Comparison of ENCODE assay signal across 13 cellular contexts in the genomic region with DNA sequence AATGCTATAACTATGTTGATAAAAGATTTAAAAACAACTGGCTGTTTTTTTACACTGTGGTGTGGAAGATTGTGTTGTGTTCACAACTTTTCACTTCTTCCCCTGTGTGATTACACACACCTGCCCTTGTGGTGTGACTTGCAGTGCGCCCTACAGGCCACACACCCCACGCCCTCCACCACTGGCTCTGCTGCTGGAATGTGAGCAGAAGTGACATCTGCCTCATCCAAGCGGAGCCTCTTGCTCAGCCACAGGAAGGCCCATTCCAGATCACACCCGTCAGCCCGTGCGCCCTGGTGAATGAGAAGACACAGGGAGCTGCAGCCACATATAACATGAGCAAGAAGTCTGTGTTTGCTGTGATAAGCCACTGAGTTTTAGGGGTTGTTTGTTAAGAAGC. TPM values are rescaled to one million over a fixed set of nuclear protein-coding genes. Genes with fewer than 3 reads are reported as not detected.
DNase-seq lines count a peak whose midpoint lies in the region; ATAC-seq and TF ChIP-seq lines count a peak whose summit lies in the region.
"Had no signal": no experiment of that assay in that cellular context is flagged by ENCODE, and none has a peak within 500 bp of the region (broad histone marks: within the 10 kb centered on the region; RNA-seq: fewer than 3 reads in every experiment).

No MANE protein-coding gene starts in this region.

- H3K56ac ChIP-seq in IMR-90 (ENCODE audit: extremely low read depth, insufficient read depth, low read length) (no peak overlapping the region), mesendoderm (ENCODE audit: low read length) (no peak overlapping the region)

- no peak for DNase-seq in CD4-positive, CD25-positive, alpha-beta regulatory T cell
- DNase-seq in IMR-90 (no peak), mesendoderm (peak; percentile 61), foreskin keratinocyte (no peak), progenitor cell of endocrine pancreas (ENCODE audit: low spot score, unreplicated experiment) (no peak), Calu3 (no peak)
- DNase-seq in activated CD4-positive, alpha-beta memory T cell treated with anti-CD3 and anti-CD28 coated beads for 36 hours, result peak; percentile 33
- DNase-seq: stimulated activated CD4-positive, alpha-beta T cell treated with anti-CD3 and anti-CD28 coated beads, Interleukin-2, amount 100 ng/mL, for 48 hours had no signal

- H3K79me1 ChIP-seq in IMR-90 (ENCODE audit: low read depth in 1 of 2, low read length in 2 of 2) (no peaks in the 10 kb centered on the region), mesendoderm (ENCODE audit: low read length) (no peaks in the 10 kb centered on the region)

- H2AFZ ChIP-seq in IMR-90 (replicated peaks; ENCODE audit: low read length, poor library complexity), result peak overlapping the region; percentile 38

- H3K4me1 ChIP-seq in CD4-positive, CD25-positive, alpha-beta regulatory T cell (ENCODE audit: control insufficient read depth, insufficient read depth, low read length, poor library complexity, severe bottlenecking), result peaks cover 18% of the 10 kb centered on the region
- H3K4me1 ChIP-seq in IMR-90 (ENCODE audit: control insufficient read depth, insufficient read depth, low read length) (no peaks in the 10 kb centered on the region), mesendoderm (ENCODE audit: control insufficient read depth, low read depth, low read length) (peaks cover 9% of the 10 kb centered on the region), foreskin keratinocyte (no peaks in the 10 kb centered on the region)

- no peak overlapping the region for H2BK20ac ChIP-seq in IMR-90 (ENCODE audit: low read depth, low read length)

- no peak overlapping the region for H3K18ac ChIP-seq in IMR-90 (ENCODE audit: low read depth, low read length)
- no peak overlapping the region for H3K18ac ChIP-seq in mesendoderm (ENCODE audit: low read length)

- H2AK9ac ChIP-seq in IMR-90 (replicated peaks; ENCODE audit: low read depth, low read length, poor library complexity), result no peak overlapping the region

- no peaks in the 10 kb centered on the region for H3K9me1 ChIP-seq in IMR-90 (ENCODE audit: insufficient read depth, low read length)

- H3K9me3 Mint-ChIP-seq in CD4-positive, CD25-positive, alpha-beta regulatory T cell, result peaks cover 0 to 1% (median 0%) of the 10 kb centered on the region in 7 donors
- H3K9me3 Mint-ChIP-seq in activated CD4-positive, alpha-beta memory T cell treated with anti-CD3 and anti-CD28 coated beads for 36 hours, result no peaks in the 10 kb centered on the region
- H3K9me3 Mint-ChIP-seq in progenitor cell of endocrine pancreas (ENCODE audit: low read depth), result no peaks in the 10 kb centered on the region
- H3K9me3 Mint-ChIP-seq in Calu3 (ENCODE audit: low read depth, unreplicated experiment), result no peaks in the 10 kb centered on the region
- H3K9me3 Mint-ChIP-seq: stimulated activated memory B cell treated with anti-CD40 and anti-IgM and Interleukin-4, amounts not matched to agents 10 μg/mL and 1 μg/mL and 100 μg/mL, for 72 hours had no signal

- no CpG with 5 or more reads among the region's 6 CpGs for whole genome bisulfite sequencing in IMR-90 (ENCODE audit: extremely low coverage in 2 of 2, insufficient read length in 1 of 2), 2 experiments
- WGBS in mesendoderm (ENCODE audit: extremely low coverage, insufficient coverage, low lambda C conversion rate), result no CpG with 5 or more reads among the region's 6 CpGs

- H2BK15ac ChIP-seq in IMR-90 (ENCODE audit: low read depth, low read length) (no peak overlapping the region), mesendoderm (replicated peaks; ENCODE audit: low read depth) (no peak overlapping the region)

- H4K5ac ChIP-seq in IMR-90 (ENCODE audit: low read depth, low read length) (no peak overlapping the region), mesendoderm (ENCODE audit: low read length) (no peak overlapping the region)

- no peak overlapping the region for H3K9ac ChIP-seq in IMR-90 (ENCODE audit: low read depth, low read length)
- H3K9ac ChIP-seq in mesendoderm (ENCODE audit: low read length), result no peak overlapping the region

- H2AK5ac ChIP-seq in IMR-90 (ENCODE audit: low read depth, low read length) (no peak overlapping the region), mesendoderm (ENCODE audit: low read length) (no peak overlapping the region)

- H3K27ac ChIP-seq in CD4-positive, CD25-positive, alpha-beta regulatory T cell (ENCODE audit: insufficient read depth, low read length, poor library complexity, severe bottlenecking), result no peak overlapping the region
- no peak overlapping the region for H3K27ac ChIP-seq in IMR-90 (ENCODE audit: insufficient read depth, low read length)
- H3K27ac ChIP-seq in mesendoderm (ENCODE audit: low read depth, low read length), result no peak overlapping the region
- no peak overlapping the region for H3K27ac ChIP-seq in foreskin keratinocyte
- H3K27ac ChIP-seq: psoas muscle had no signal

- no peaks in the 10 kb centered on the region for H3K36me3 Mint-ChIP-seq in CD4-positive, CD25-positive, alpha-beta regulatory T cell
- H3K36me3 Mint-ChIP-seq in activated CD4-positive, alpha-beta memory T cell treated with anti-CD3 and anti-CD28 coated beads for 36 hours, result no peaks in the 10 kb centered on the region
- H3K36me3 Mint-ChIP-seq in progenitor cell of endocrine pancreas (ENCODE audit: insufficient read depth) (no peaks in the 10 kb centered on the region), Calu3 (ENCODE audit: insufficient read depth, unreplicated experiment) (no peaks in the 10 kb centered on the region)

- no peaks in the 10 kb centered on the region for H4K20me1 ChIP-seq in IMR-90 (ENCODE audit: insufficient read depth, low read length)

- dilution Hi-C loops in IMR-90 (cut with HindIII; ENCODE audit: low sequenced_read_pairs, unreplicated experiment), result no loop called here

- peak in 1 of 2 donors; percentile 30 for ATAC-seq in CD4-positive, CD25-positive, alpha-beta regulatory T cell (ENCODE audit: low read depth in 2 of 2)
- no peak for ATAC-seq in IMR-90 (ENCODE audit: low read depth)
- no peak for ATAC-seq in foreskin keratinocyte
- no peak for ATAC-seq in GM18868 (IDR thresholded peaks at IDR 0.05; ENCODE audit: unreplicated experiment)

- H3K27me3 Mint-ChIP-seq in CD4-positive, CD25-positive, alpha-beta regulatory T cell, result no peaks in the 10 kb centered on the region
- peaks cover 16% of the 10 kb centered on the region for H3K27me3 Mint-ChIP-seq in activated CD4-positive, alpha-beta memory T cell treated with anti-CD3 and anti-CD28 coated beads for 36 hours
- H3K27me3 Mint-ChIP-seq in progenitor cell of endocrine pancreas (peaks cover 30% of the 10 kb centered on the region), Calu3 (ENCODE audit: unreplicated experiment) (peaks cover 60% of the 10 kb centered on the region)
- H3K27me3 Mint-ChIP-seq: stimulated activated memory B cell treated with anti-CD40 and anti-IgM and Interleukin-4, amounts not matched to agents 10 μg/mL and 1 μg/mL and 100 μg/mL, for 72 hours had no signal

- no TSS peak for BruUV-seq in IMR-90 (replicated peaks; lab: Mats Ljungman, UMichigan)
- BruUV-seq in Calu3 (replicated peaks; lab: Mats Ljungman, UMichigan), result no TSS peak

- H3K9me3 ChIP-seq in CD4-positive, CD25-positive, alpha-beta regulatory T cell (ENCODE audit: control insufficient read depth in 2 of 2, low read length in 2 of 2), result no peaks in the 10 kb centered on the region
- H3K9me3 ChIP-seq in IMR-90 (ENCODE audit: control insufficient read depth, insufficient read depth, low read length), result no peaks in the 10 kb centered on the region
- H3K9me3 ChIP-seq: psoas muscle had no signal

- H4K8ac ChIP-seq in IMR-90 (ENCODE audit: low read depth in 2 of 2, low read length in 2 of 2) (no peak overlapping the region), mesendoderm (ENCODE audit: low read depth, low read length) (no peak overlapping the region)

- H3K4me2 ChIP-seq in IMR-90 (ENCODE audit: low read depth, low read length) (no peak overlapping the region), mesendoderm (ENCODE audit: low read length) (no peak overlapping the region)

- TF ChIP-seq CTCF in IMR-90 (conservative IDR thresholded peaks at IDR 0.05; ENCODE audit: low read depth, low read length) (no peak), foreskin keratinocyte (conservative IDR thresholded peaks at IDR 0.05) (no peak), progenitor cell of endocrine pancreas (IDR thresholded peaks at IDR 0.05; ENCODE audit: unreplicated experiment) (no peak), Calu3 (IDR thresholded peaks at IDR 0.05; ENCODE audit: unreplicated experiment) (no peak)

- H4K91ac ChIP-seq in IMR-90 (ENCODE audit: insufficient read depth, low read depth, low read length), result no peak overlapping the region

- no peaks in the 10 kb centered on the region for H3K79me2 ChIP-seq in mesendoderm (ENCODE audit: control insufficient read depth, insufficient read depth, low read length)

- in situ Hi-C loops in IMR-90 (cut with MboI; ENCODE audit: low sequenced_read_pairs), result no loop called here

- CTCF ChIA-PET in IMR-90 (lab: Yijun Ruan, JAX), result interaction anchor here (1.3 to 1.5 kb wide), 2 partner anchors 9 to 13 kb away, joined by 3 to 4 read pairs; no protein-coding TSS in a partner anchor
- CTCF ChIA-PET in activated CD4-positive, alpha-beta memory T cell treated with anti-CD3 and anti-CD28 coated beads for 36 hours (lab: Charles Lee), result interaction anchor here (1.6 to 4.8 kb wide), 2 partner anchors 10 to 67 kb away, joined by 8 to 52 read pairs; a partner anchor contains a TSS
- CTCF ChIA-PET in Calu3 (lab: Charles Lee), result interaction anchor here (1.2 kb wide), 1 partner anchor 26 kb away, joined by 3 read pairs; no protein-coding TSS in a partner anchor

- no peak for TF ChIP-seq RAD21 in IMR-90 (IDR thresholded peaks at IDR 0.05; ENCODE audit: low read length)

- POLR2A ChIA-PET in IMR-90 (lab: Charles Lee; ENCODE audit: unreplicated experiment), result no interaction called here
- POLR2A ChIA-PET in activated CD4-positive, alpha-beta memory T cell treated with anti-CD3 and anti-CD28 coated beads for 36 hours (lab: Charles Lee), result interaction anchor here (1.1 to 3.8 kb wide), 4 partner anchors 9 to 99 kb away, joined by 3 to 38 read pairs (median 6); a partner anchor contains a TSS

- no peak for TF ChIP-seq POLR2A in IMR-90 (IDR thresholded peaks at IDR 0.05; ENCODE audit: low read depth, low read length)

- intact Hi-C loops in IMR-90 (cut with micrococcal nuclease) (no loop called here), Calu3 (cut with micrococcal nuclease; ENCODE audit: unreplicated experiment) (no loop called here)
- intact Hi-C loops in activated CD4-positive, alpha-beta memory T cell treated with anti-CD3 and anti-CD28 coated beads for 36 hours (cut with micrococcal nuclease), result loop anchor here (1.0 to 2.0 kb wide), 3 partner anchors 9 to 80 kb away; a partner anchor contains a TSS

- peak overlapping the region in 2 of 3 donors; percentile 1 to 80 for H3K27ac Mint-ChIP-seq in CD4-positive, CD25-positive, alpha-beta regulatory T cell
- no peak overlapping the region for H3K27ac Mint-ChIP-seq in activated CD4-positive, alpha-beta memory T cell treated with anti-CD3 and anti-CD28 coated beads for 36 hours
- no peak overlapping the region for H3K27ac Mint-ChIP-seq in progenitor cell of endocrine pancreas
- no peak overlapping the region for H3K27ac Mint-ChIP-seq in Calu3 (ENCODE audit: unreplicated experiment)
- H3K27ac Mint-ChIP-seq: stimulated activated memory B cell treated with anti-CD40 and anti-IgM and Interleukin-4, amounts not matched to agents 10 μg/mL and 1 μg/mL and 100 μg/mL, for 72 hours had no signal

- H3K4ac ChIP-seq in IMR-90 (ENCODE audit: low read depth, low read length) (no peak overlapping the region), mesendoderm (ENCODE audit: low read depth, low read length) (no peak overlapping the region)

- H3K14ac ChIP-seq in IMR-90 (replicated peaks; ENCODE audit: low read depth, low read length), result no peak overlapping the region

- H3K4me3 ChIP-seq in CD4-positive, CD25-positive, alpha-beta regulatory T cell (ENCODE audit: low read depth, low read length), result peak overlapping the region; percentile 29
- no peak overlapping the region for H3K4me3 ChIP-seq in IMR-90 (ENCODE audit: insufficient read depth, low read depth, low read length)
- no peak overlapping the region for H3K4me3 ChIP-seq in mesendoderm (ENCODE audit: low read length)
- H3K4me3 ChIP-seq: psoas muscle had no signal

- H3K27me3 ChIP-seq in CD4-positive, CD25-positive, alpha-beta regulatory T cell (ENCODE audit: control insufficient read depth, insufficient read depth, low read length), result no peaks in the 10 kb centered on the region
- H3K27me3 ChIP-seq in IMR-90 (ENCODE audit: control insufficient read depth, insufficient read depth, low read length), result peaks cover 48% of the 10 kb centered on the region
- H3K27me3 ChIP-seq in mesendoderm (ENCODE audit: insufficient read depth, low read length, poor library complexity), result no peaks in the 10 kb centered on the region
- H3K27me3 ChIP-seq in foreskin keratinocyte, result peaks cover 51% of the 10 kb centered on the region

- H3K4me1 Mint-ChIP-seq in CD4-positive, CD25-positive, alpha-beta regulatory T cell, result peaks cover 10 to 43% (median 26%) of the 10 kb centered on the region in 4 donors
- H3K4me1 Mint-ChIP-seq in activated CD4-positive, alpha-beta memory T cell treated with anti-CD3 and anti-CD28 coated beads for 36 hours (ENCODE audit: low read depth), result peaks cover 61% of the 10 kb centered on the region
- no peaks in the 10 kb centered on the region for H3K4me1 Mint-ChIP-seq in progenitor cell of endocrine pancreas (ENCODE audit: low read depth)
- H3K4me1 Mint-ChIP-seq in Calu3 (ENCODE audit: low read depth, unreplicated experiment), result no peaks in the 10 kb centered on the region

- H3K23ac ChIP-seq in IMR-90 (ENCODE audit: low read depth, low read length) (no peak overlapping the region), mesendoderm (ENCODE audit: low read length) (no peak overlapping the region)

- H2BK120ac ChIP-seq in IMR-90 (ENCODE audit: low read depth, low read length), result no peak overlapping the region
- H2BK120ac ChIP-seq in mesendoderm (ENCODE audit: low read depth, low read length), result no peak overlapping the region

- no peaks in the 10 kb centered on the region for H3K36me3 ChIP-seq in CD4-positive, CD25-positive, alpha-beta regulatory T cell (ENCODE audit: control insufficient read depth, insufficient read depth, low read length)
- no peaks in the 10 kb centered on the region for H3K36me3 ChIP-seq in IMR-90 (ENCODE audit: control insufficient read depth, insufficient read depth, low read length)
- no peaks in the 10 kb centered on the region for H3K36me3 ChIP-seq in mesendoderm (ENCODE audit: control insufficient read depth, insufficient read depth, low read length)

- H2BK5ac ChIP-seq in IMR-90 (ENCODE audit: low read depth, low read length, poor library complexity, severe bottlenecking) (no peak overlapping the region), mesendoderm (ENCODE audit: low read length) (no peak overlapping the region)

- H3K4me3 Mint-ChIP-seq in CD4-positive, CD25-positive, alpha-beta regulatory T cell, result peak overlapping the region in 1 of 4 donors; percentile 36
- H3K4me3 Mint-ChIP-seq in activated CD4-positive, alpha-beta memory T cell treated with anti-CD3 and anti-CD28 coated beads for 36 hours, result no peak overlapping the region
- H3K4me3 Mint-ChIP-seq in progenitor cell of endocrine pancreas (ENCODE audit: low read depth) (no peak overlapping the region), Calu3 (ENCODE audit: low read depth, unreplicated experiment) (no peak overlapping the region)
- H3K4me3 Mint-ChIP-seq: stimulated activated memory B cell treated with anti-CD40 and anti-IgM and Interleukin-4, amounts not matched to agents 10 μg/mL and 1 μg/mL and 100 μg/mL, for 72 hours had no signal

RNA-seq across cellular contexts. Expression of a gene that starts 7.0 kb away (rescaled TPM):
- 9.5 TPM for total RNA-seq in CD4-positive, CD25-positive, alpha-beta regulatory T cell
- polyA plus RNA-seq in CD4-positive, CD25-positive, alpha-beta regulatory T cell, result 10 to 100 TPM; 14.4 to 25.6 (median 16.5) TPM
- total RNA-seq in IMR-90 (2012; rRNA removed), result not detected in 2 replicates
- polyA plus RNA-seq in IMR-90 (2012; rRNA removed), result not detected in 2 replicates
- polyA plus RNA-seq in IMR-90 (2012; cell fraction: cytosol; rRNA removed), result not detected in 2 replicates
- polyA plus RNA-seq in IMR-90 (2012; cell fraction: nucleus; rRNA removed; ENCODE audit: low replicate concordance), result not detected in 2 replicates
- 1 to 10 TPM; 2.2 TPM for total RNA-seq in activated CD4-positive, alpha-beta memory T cell treated with anti-CD3 and anti-CD28 coated beads for 36 hours
- polyA plus RNA-seq in mesendoderm (2013, experiment 1 of 2), result not detected
- not detected for polyA plus RNA-seq in mesendoderm (2013, experiment 2 of 2)
- total RNA-seq in foreskin keratinocyte, result not detected in 2 replicates
- polyA plus RNA-seq in foreskin keratinocyte, result not detected in 2 replicates
- total RNA-seq in progenitor cell of endocrine pancreas, result not detected in 2 replicates
- not detected in 2 replicates for total RNA-seq in Calu3 (2022)
- total RNA-seq: HT1080, NCI-H460 had no signal

RNA-seq across cellular contexts. Expression of a gene that starts 9.8 kb away (rescaled TPM):
- 18.2 TPM for total RNA-seq in CD4-positive, CD25-positive, alpha-beta regulatory T cell
- polyA plus RNA-seq in CD4-positive, CD25-positive, alpha-beta regulatory T cell, result 10 to 100 TPM; 10.9 to 18.6 (median 15.7) TPM
- total RNA-seq in IMR-90 (2012; rRNA removed), result not detected in 2 replicates
- not detected in 2 replicates for polyA plus RNA-seq in IMR-90 (2012; rRNA removed)
- polyA plus RNA-seq in IMR-90 (2012; cell fraction: cytosol; rRNA removed), result not detected in 2 replicates
- not detected in 2 replicates for polyA plus RNA-seq in IMR-90 (2012; cell fraction: nucleus; rRNA removed; ENCODE audit: low replicate concordance)
- total RNA-seq in activated CD4-positive, alpha-beta memory T cell treated with anti-CD3 and anti-CD28 coated beads for 36 hours, result 1 to 10 TPM; 2.0 to 2.1 TPM
- not detected for polyA plus RNA-seq in mesendoderm (2013, experiment 1 of 2)
- polyA plus RNA-seq in mesendoderm (2013, experiment 2 of 2), result not detected
- not detected in 2 replicates for total RNA-seq in foreskin keratinocyte
- polyA plus RNA-seq in foreskin keratinocyte, result not detected in 2 replicates
- not detected in 2 replicates for total RNA-seq in progenitor cell of endocrine pancreas
- total RNA-seq in Calu3 (2022), result not detected in 2 replicates
- total RNA-seq: HT1080, NCI-H460 had no signal

RNA-seq across cellular contexts. Expression of a gene that starts 46.2 kb away (rescaled TPM):
- 10.6 TPM for total RNA-seq in CD4-positive, CD25-positive, alpha-beta regulatory T cell
- 1 to 10 TPM; 1.4 to 2.2 (median 1.9) TPM for polyA plus RNA-seq in CD4-positive, CD25-positive, alpha-beta regulatory T cell
- 0.28 and 0.36 TPM in 2 replicates for total RNA-seq in IMR-90 (2012; rRNA removed)
- polyA plus RNA-seq in IMR-90 (2012; rRNA removed), result 0.16 and 0.29 TPM in 2 replicates
- 0.09 and 0.12 TPM in 2 replicates for polyA plus RNA-seq in IMR-90 (2012; cell fraction: cytosol; rRNA removed)
- 0.05 and 0.31 TPM in 2 replicates for polyA plus RNA-seq in IMR-90 (2012; cell fraction: nucleus; rRNA removed; ENCODE audit: low replicate concordance)
- total RNA-seq in activated CD4-positive, alpha-beta memory T cell treated with anti-CD3 and anti-CD28 coated beads for 36 hours, result 1 to 10 TPM; 1.3 to 1.4 TPM
- polyA plus RNA-seq in mesendoderm (2013, experiment 1 of 2), result 0.04 TPM
- polyA plus RNA-seq in mesendoderm (2013, experiment 2 of 2), result not detected
- not detected in 2 replicates for total RNA-seq in foreskin keratinocyte
- polyA plus RNA-seq in foreskin keratinocyte, result not detected in 2 replicates
- not detected in 2 replicates for total RNA-seq in progenitor cell of endocrine pancreas
- total RNA-seq in Calu3 (2022), result 0.54 TPM in 1 of 2 replicates, not detected in the other
- total RNA-seq: NCI-H460 had no signal

Comparison
In these comparisons a context has a peak if more than half of its experiments do, and no peak if none do; other contexts are left out.
1. DNase-seq: peak in activated CD4-positive, alpha-beta memory T cell treated with anti-CD3 and anti-CD28 coated beads for 36 hours (single experiment) and mesendoderm (single experiment); none in CD4-positive, CD25-positive, alpha-beta regulatory T cell (0 of 3), IMR-90 (single experiment), foreskin keratinocyte (0 of 2), progenitor cell of endocrine pancreas (single experiment) and Calu3 (single experiment).
2. H3K27ac Mint-ChIP-seq: peak in CD4-positive, CD25-positive, alpha-beta regulatory T cell (2 of 3); none in activated CD4-positive, alpha-beta memory T cell treated with anti-CD3 and anti-CD28 coated beads for 36 hours (single experiment), progenitor cell of endocrine pancreas (single experiment) and Calu3 (single experiment).